In the genomic region with DNA sequence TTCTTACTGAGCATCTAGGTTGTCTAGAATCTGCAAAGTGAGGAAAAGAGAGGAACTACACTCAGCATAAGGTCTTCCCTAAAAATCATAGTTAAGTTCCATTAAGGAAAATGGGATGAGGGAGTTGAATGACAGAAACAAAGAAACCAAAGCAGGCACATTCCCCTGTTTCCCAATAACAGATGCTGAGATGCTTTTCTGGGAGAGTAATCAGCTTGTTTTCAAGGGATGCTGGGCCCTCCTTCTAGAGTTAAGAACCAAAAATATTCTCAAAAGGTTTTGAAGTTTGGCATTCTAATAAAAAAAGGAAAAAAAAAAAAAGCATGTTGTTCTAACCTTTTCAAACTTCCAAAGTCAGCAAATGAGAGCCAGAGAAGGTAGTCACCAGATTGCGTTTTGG, we compare ENCODE assay signal across 21 cellular contexts.
"Had no signal": no experiment of that assay in that cellular context is flagged by ENCODE, and none has a peak within 500 bp of the region (broad histone marks: within the 10 kb centered on the region; RNA-seq: fewer than 3 reads in every experiment).

No MANE protein-coding gene starts in this region.

- H3K4me3 ChIP-seq: coronary artery, hepatocyte, psoas muscle, sigmoid colon had no signal

- H3K4me1 ChIP-seq: sigmoid colon had no signal

- H3K36me3 ChIP-seq: neutrophil, sigmoid colon had no signal

- H3K27me3 Mint-ChIP-seq: type B pancreatic cell had no signal

- ATAC-seq: psoas muscle had no signal

- H3K27ac Mint-ChIP-seq: endodermal cell, naive B cell, nephron progenitor cell, type B pancreatic cell had no signal

- H3K4me1 Mint-ChIP-seq: endodermal cell, naive B cell had no signal

- H3K27ac ChIP-seq: hepatocyte, neutrophil, psoas muscle, sigmoid colon had no signal

- H3K9me3 Mint-ChIP-seq: endodermal cell, naive B cell, nephron progenitor cell, type B pancreatic cell had no signal

- H3K27me3 ChIP-seq: hepatocyte, neutrophil, sigmoid colon had no signal

- DNase-seq: effector CD4-positive, alpha-beta T cell; endodermal cell; erythroblast; foreskin melanocyte; head of caudate nucleus; left colon; mesendoderm; naive B cell; nephron progenitor cell; psoas muscle; retina; sigmoid colon; small intestine; stimulated activated CD4-positive, alpha-beta T cell treated with anti-CD3 and anti-CD28 coated beads, Interleukin-12 subunit alpha, Interleukin-12 subunit beta, amount 100 ng/mL, for 4 hours; stimulated activated naive CD4-positive, alpha-beta T cell had no signal

- H3K36me3 Mint-ChIP-seq: naive B cell, type B pancreatic cell had no signal

- FAIRE-seq: endothelial cell of umbilical vein, small intestine, urothelium cell line had no signal

- H3K4me3 Mint-ChIP-seq: endodermal cell, naive B cell, nephron progenitor cell, type B pancreatic cell had no signal

- H3K9me3 ChIP-seq: neutrophil, psoas muscle, sigmoid colon had no signal
